Comparison of ENCODE assay signal across 8 cellular contexts in the genomic region with DNA sequence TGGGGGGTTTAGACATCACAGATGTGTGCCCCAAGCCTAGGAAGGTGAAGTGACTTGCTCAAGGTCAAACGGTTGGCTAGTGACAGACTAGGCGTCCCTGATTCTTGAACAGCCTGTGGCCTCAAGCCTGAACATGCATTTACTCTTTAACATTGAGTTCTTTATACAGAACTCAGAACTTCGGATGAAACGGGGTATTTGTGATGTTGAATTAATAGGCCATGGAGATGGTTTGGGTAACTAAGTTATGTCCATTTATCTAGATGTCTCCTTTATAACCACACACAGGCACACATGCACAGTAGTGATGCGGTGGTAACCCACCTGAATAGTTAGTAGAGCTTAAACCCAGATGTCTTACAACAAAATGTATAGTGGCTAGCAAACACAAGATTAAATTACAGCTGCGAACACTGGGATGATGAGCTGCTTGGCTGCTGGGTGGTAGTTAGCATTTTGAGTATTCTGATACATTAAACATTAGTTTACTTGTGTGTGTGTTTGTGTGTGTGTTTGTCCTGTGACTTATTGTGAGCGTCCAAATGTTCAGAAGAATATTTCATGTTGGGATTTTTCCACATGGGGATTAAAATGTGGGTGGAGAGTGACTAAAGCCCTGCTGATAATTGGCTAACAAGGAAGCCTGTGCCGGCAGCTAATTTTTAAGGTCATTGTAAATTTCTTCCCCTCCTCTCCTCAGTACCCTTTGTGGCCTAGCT. TPM values are rescaled to one million over a fixed set of nuclear protein-coding genes. Genes with fewer than 3 reads are reported as not detected.
DNase-seq lines count a peak whose midpoint lies in the region; ATAC-seq and TF ChIP-seq lines count a peak whose summit lies in the region.

No MANE protein-coding gene starts in this region.

- peaks cover 54% of the 10 kb centered on the region for H4K20me1 ChIP-seq in DND-41 (ENCODE audit: insufficient read depth, low read length)
- no peaks in the 10 kb centered on the region for H4K20me1 ChIP-seq in OCI-LY1 (ENCODE audit: insufficient read depth, low read length)
- peaks cover 64% of the 10 kb centered on the region for H4K20me1 ChIP-seq in neural progenitor cell (ENCODE audit: low read depth)

- no peak overlapping the region for H3K27ac ChIP-seq in DND-41 (ENCODE audit: low read length)
- H3K27ac ChIP-seq in OCI-LY1 (ENCODE audit: low read depth, low read length, poor library complexity, severe bottlenecking): peak overlapping the region; percentile 18
- H3K27ac ChIP-seq in neural progenitor cell: no peak overlapping the region

- ATAC-seq in DND-41 (ENCODE audit: insufficient read depth, low read depth): no peak

- TF ChIP-seq CTCF in DND-41 (IDR thresholded peaks at IDR 0.05; ENCODE audit: borderline replicate concordance, extremely low read depth, low read length, poor library complexity, severe bottlenecking): no peak
- no peak for TF ChIP-seq CTCF in OCI-LY1 (IDR thresholded peaks at IDR 0.05; ENCODE audit: low read length)
- TF ChIP-seq CTCF in neural progenitor cell (IDR thresholded peaks at IDR 0.05): no peak

- H3K4me3 ChIP-seq in DND-41 (ENCODE audit: low read depth in 1 of 2, low read length in 2 of 2): peak overlapping the region in 1 of 2 experiments; percentile 86; a peak in 1 of 4 replicates
- peak overlapping the region; percentile 80 for H3K4me3 ChIP-seq in OCI-LY1 (ENCODE audit: low read depth, low read length, poor library complexity, severe bottlenecking)
- peak overlapping the region; percentile 79 for H3K4me3 ChIP-seq in endocrine pancreas (ENCODE audit: control insufficient read depth, insufficient read depth, low read length)
- peak overlapping the region; percentile 81 for H3K4me3 ChIP-seq in neural progenitor cell

- no peaks in the 10 kb centered on the region for H3K27me3 ChIP-seq in DND-41 (ENCODE audit: insufficient read depth, low read length, poor library complexity)
- H3K27me3 ChIP-seq in OCI-LY1 (ENCODE audit: insufficient read depth, low read length): no peaks in the 10 kb centered on the region
- H3K27me3 ChIP-seq in endocrine pancreas (ENCODE audit: control insufficient read depth, insufficient read depth, low read length): no peaks in the 10 kb centered on the region
- peaks cover 19% of the 10 kb centered on the region for H3K27me3 ChIP-seq in neural progenitor cell

- H3K4me1 ChIP-seq in DND-41 (ENCODE audit: insufficient read depth, low read length): peaks cover 36% of the 10 kb centered on the region
- peaks cover 50% of the 10 kb centered on the region for H3K4me1 ChIP-seq in OCI-LY1 (ENCODE audit: insufficient read depth, low read length, severe bottlenecking)
- peaks cover 35% of the 10 kb centered on the region for H3K4me1 ChIP-seq in endocrine pancreas (ENCODE audit: control insufficient read depth, insufficient read depth, low read length)
- H3K4me1 ChIP-seq in neural progenitor cell: peaks cover 53% of the 10 kb centered on the region

- no peaks in the 10 kb centered on the region for H3K9me3 Mint-ChIP-seq in neural progenitor cell

- no peaks in the 10 kb centered on the region for H3K36me3 Mint-ChIP-seq in neural progenitor cell

- no peak overlapping the region for H2AFZ ChIP-seq in DND-41 (ENCODE audit: low read depth, low read length)
- no peak overlapping the region for H2AFZ ChIP-seq in OCI-LY1 (ENCODE audit: low read length)
- H2AFZ ChIP-seq in neural progenitor cell (replicated peaks): no peak overlapping the region

- peak overlapping the region; percentile 95 for H3K4me2 ChIP-seq in DND-41 (ENCODE audit: insufficient read depth, low read length)
- peak overlapping the region; percentile 82 for H3K4me2 ChIP-seq in OCI-LY1 (ENCODE audit: low read length)
- peak overlapping the region; percentile 96 for H3K4me2 ChIP-seq in neural progenitor cell

- H3K36me3 ChIP-seq in DND-41 (ENCODE audit: insufficient read depth, low read length): peaks cover 3% of the 10 kb centered on the region; the same call in 1 of the 2 replicates
- no peaks in the 10 kb centered on the region for H3K36me3 ChIP-seq in OCI-LY1 (ENCODE audit: insufficient read depth, low read length)
- no peaks in the 10 kb centered on the region for H3K36me3 ChIP-seq in endocrine pancreas (ENCODE audit: control insufficient read depth, insufficient read depth, low read length)
- H3K36me3 ChIP-seq in neural progenitor cell: no peaks in the 10 kb centered on the region

- peaks cover 55% of the 10 kb centered on the region for H3K4me1 Mint-ChIP-seq in neural progenitor cell

- H3K9me3 ChIP-seq in DND-41 (ENCODE audit: insufficient read depth, low read length, severe bottlenecking): no peaks in the 10 kb centered on the region
- H3K9me3 ChIP-seq in OCI-LY1 (ENCODE audit: low read length): no peaks in the 10 kb centered on the region
- no peaks in the 10 kb centered on the region for H3K9me3 ChIP-seq in endocrine pancreas (ENCODE audit: control insufficient read depth, low read length)
- H3K9me3 ChIP-seq in neural progenitor cell (ENCODE audit: low read depth): no peaks in the 10 kb centered on the region

- DNase-seq in DND-41 (no peak), neural progenitor cell (ENCODE audit: low spot score) (no peak), dedifferentiated amniotic fluid mesenchymal stem cell (ENCODE audit: extremely low spot score) (no peak), SIG-M5 treated with dmso at 0.1 percent for 504 hours (lab: John Stamatoyannopoulos, UW; ENCODE audit: unreplicated experiment) (no peak), NCI-H1092 treated with DMSO at 0.1 percent for 48 hours (lab: John Stamatoyannopoulos, UW) (no peak)
- no peak for DNase-seq in stimulated activated CD4-positive, alpha-beta T cell treated with anti-CD3 and anti-CD28 coated beads, Interleukin-4, amount 100 ng/mL, for 24 hours

- H3K9ac ChIP-seq in DND-41 (ENCODE audit: low read depth, low read length) (peak overlapping the region; percentile 86; the same call in 1 of the 2 replicates), OCI-LY1 (ENCODE audit: low read length) (no peak overlapping the region; the same call in 1 of the 2 replicates), endocrine pancreas (ENCODE audit: control insufficient read depth, insufficient read depth, low read length) (peak overlapping the region; percentile 94), neural progenitor cell (no peak overlapping the region)

- H3F3A ChIP-seq in OCI-LY1 (ENCODE audit: insufficient read depth, low read length): no peaks in the 10 kb centered on the region
- peaks cover 21% of the 10 kb centered on the region for H3F3A ChIP-seq in neural progenitor cell (ENCODE audit: low read depth)

- H3K4me3 Mint-ChIP-seq in neural progenitor cell: peak overlapping the region; percentile 94

- H3K27ac Mint-ChIP-seq in neural progenitor cell: peak overlapping the region; percentile 19

- peaks cover 6% of the 10 kb centered on the region for H3K27me3 Mint-ChIP-seq in neural progenitor cell (ENCODE audit: insufficient read depth, low read depth)

- no peaks in the 10 kb centered on the region for H3K9me2 ChIP-seq in OCI-LY1 (ENCODE audit: low read depth, low read length)

- H3K79me2 ChIP-seq in DND-41 (ENCODE audit: insufficient read depth, low read length) (peaks cover 66% of the 10 kb centered on the region), OCI-LY1 (ENCODE audit: insufficient read depth, low read length) (peaks cover 37% of the 10 kb centered on the region), neural progenitor cell (ENCODE audit: low read depth) (peaks cover 66% of the 10 kb centered on the region)

RNA-seq across cellular contexts. Expression of a gene that starts 2.3 kb away (rescaled TPM):
- 61.5 and 92.5 TPM in 2 replicates for total RNA-seq in neural progenitor cell (ENCODE audit: low replicate concordance)

Comparison
In these comparisons a context has a peak if more than half of its experiments do, and no peak if none do; other contexts are left out.
1. H3K9ac ChIP-seq: peak in DND-41 (single experiment) and endocrine pancreas (single experiment); none in OCI-LY1 (single experiment) and neural progenitor cell (single experiment).
2. Peak in every context shown above with its lines, with median percentiles within 50 percentile points of each other: H3K4me2 ChIP-seq.